22 cellular contexts compared by ENCODE assay signal in the genomic region with DNA sequence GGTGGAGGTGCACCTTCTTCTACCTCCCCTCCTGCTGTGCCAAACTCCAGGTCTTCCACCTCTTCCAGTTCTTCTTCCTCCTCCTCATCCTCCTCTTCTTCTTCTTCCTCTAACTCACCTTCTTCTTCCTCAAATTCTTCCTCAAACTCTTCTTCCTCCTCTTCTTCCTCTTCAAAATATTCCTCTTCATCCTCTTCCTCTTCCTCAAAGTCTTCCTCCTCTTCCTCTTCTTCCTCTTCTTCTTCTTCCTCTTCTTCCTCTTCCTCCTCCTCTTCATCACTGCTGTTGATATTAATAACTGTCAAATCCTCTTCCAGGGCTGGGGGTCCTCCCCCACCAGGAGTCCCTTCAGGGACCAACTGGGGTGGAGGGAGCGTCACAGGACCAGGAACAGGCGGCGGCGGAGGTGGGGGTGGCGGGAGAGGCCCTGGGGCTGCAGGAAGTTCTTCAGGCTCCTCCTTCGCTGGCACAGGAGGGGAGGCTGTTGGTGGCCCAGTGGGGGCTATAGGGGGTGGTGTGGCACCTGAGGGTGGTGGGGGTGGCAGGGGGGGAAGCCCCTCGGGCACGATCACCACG. TPM values are rescaled to one million over a fixed set of nuclear protein-coding genes. Genes with fewer than 3 reads are reported as not detected.
"Had no signal": no experiment of that assay in that cellular context is flagged by ENCODE, and none has a peak within 500 bp of the region (broad histone marks: within the 10 kb centered on the region; RNA-seq: fewer than 3 reads in every experiment).

No MANE protein-coding gene starts in this region.

- H3K4me1 Mint-ChIP-seq: activated B cell treated with CpG ODN at 0.5 μM for 24 hours; activated CD4-positive, alpha-beta T cell treated with anti-CD3 and anti-CD28 coated beads, Interleukin-2, amount 10 ng/mL, durations not matched to agents 24 days and 14 days; activated CD8-positive, alpha-beta memory T cell treated with anti-CD3 and anti-CD28 coated beads, Interleukin-2, amount 10 ng/mL, durations not matched to agents 7 days and 5 days had no signal

- DNase-seq: activated B cell treated with CpG ODN at 0.5 μM for 24 hours; activated CD4-positive, alpha-beta T cell treated with anti-CD3 and anti-CD28 coated beads for 1 hour; activated CD4-positive, alpha-beta T cell treated with anti-CD3 and anti-CD28 coated beads, Interleukin-2, amount 50 U/mL, for 48 hours; activated CD8-positive, alpha-beta memory T cell treated with anti-CD3 and anti-CD28 coated beads, Interleukin-2, amount 10 ng/mL, durations not matched to agents 7 days and 5 days; anterior cingulate cortex; Kasumi-1; KBM-7; NCI-H1105 treated with DMSO at 0.1 percent for 48 hours; NCI-H1436 treated with DMSO at 0.1 percent for 48 hours; NCI-H187; NCI-H2081; NCI-H510A treated with DMSO at 0.1 percent for 48 hours; NCI-H69; Peyer's patch; Right ventricle myocardium superior; SJCRH30; SW 1271; T-helper 17 cell; T-helper 9 cell had no signal

- H3K4me3 Mint-ChIP-seq: activated B cell treated with CpG ODN at 0.5 μM for 24 hours; activated CD4-positive, alpha-beta T cell treated with anti-CD3 and anti-CD28 coated beads, Interleukin-2, amount 10 ng/mL, durations not matched to agents 24 days and 14 days; activated CD8-positive, alpha-beta memory T cell treated with anti-CD3 and anti-CD28 coated beads, Interleukin-2, amount 10 ng/mL, durations not matched to agents 7 days and 5 days; T-helper 17 cell had no signal

- H3K27ac Mint-ChIP-seq: activated B cell treated with CpG ODN at 0.5 μM for 24 hours; activated CD4-positive, alpha-beta T cell treated with anti-CD3 and anti-CD28 coated beads, Interleukin-2, amount 10 ng/mL, durations not matched to agents 24 days and 14 days; activated CD8-positive, alpha-beta memory T cell treated with anti-CD3 and anti-CD28 coated beads, Interleukin-2, amount 10 ng/mL, durations not matched to agents 7 days and 5 days had no signal

- H3K27me3 Mint-ChIP-seq: activated B cell treated with CpG ODN at 0.5 μM for 24 hours; activated CD8-positive, alpha-beta memory T cell treated with anti-CD3 and anti-CD28 coated beads, Interleukin-2, amount 10 ng/mL, durations not matched to agents 7 days and 5 days; T-helper 17 cell had no signal

- H3K9me3 Mint-ChIP-seq: activated B cell treated with CpG ODN at 0.5 μM for 24 hours; activated CD4-positive, alpha-beta T cell treated with anti-CD3 and anti-CD28 coated beads, Interleukin-2, amount 10 ng/mL, durations not matched to agents 24 days and 14 days; activated naive CD4-positive, alpha-beta T cell treated with anti-CD3 and anti-CD28 coated beads, Interleukin-2, amount 50 U/mL, for 72 hours had no signal

- ATAC-seq: activated CD8-positive, alpha-beta memory T cell treated with anti-CD3 and anti-CD28 coated beads, Interleukin-2, amount 10 ng/mL, durations not matched to agents 7 days and 5 days; activated naive CD4-positive, alpha-beta T cell treated with anti-CD3 and anti-CD28 coated beads, Interleukin-2, amount 50 U/mL, for 72 hours; SK-N-SH treated with all-trans-retinoic acid at 6 μM for 48 hours; T-helper 17 cell had no signal

RNA-seq across cellular contexts. Expression of a gene that starts 30.7 kb away (rescaled TPM):
- total RNA-seq: activated B cell treated with CpG ODN at 0.5 μM for 24 hours; activated CD4-positive, alpha-beta T cell treated with anti-CD3 and anti-CD28 coated beads, Interleukin-2, amount 10 ng/mL, durations not matched to agents 24 days and 14 days; activated CD8-positive, alpha-beta memory T cell treated with anti-CD3 and anti-CD28 coated beads, Interleukin-2, amount 10 ng/mL, durations not matched to agents 7 days and 5 days; Peyer's patch; Right ventricle myocardium superior had no signal
